Comparison of ENCODE assay signal across 24 cellular contexts in genomic region chr10:4475796-4476195, GRCh38.
"Had no signal": no experiment of that assay in that cellular context is flagged by ENCODE, and none has a peak within 500 bp of the region (broad histone marks: within the 10 kb centered on the region; RNA-seq: fewer than 3 reads in every experiment).

No MANE protein-coding gene starts in this region.

- DNase-seq: dermis blood vessel endothelial cell; effector memory CD4-positive, alpha-beta T cell; esophagus squamous epithelium; hypothalamus; immature natural killer cell; islet precursor cell; naive B cell; occipital lobe; pancreas; right lobe of liver; small intestine; stimulated activated CD4-positive, alpha-beta T cell treated with anti-CD3 and anti-CD28 coated beads, Interleukin-1b, Interleukin-23, amount 100 ng/mL, for 48 hours; stimulated activated CD4-positive, alpha-beta T cell treated with anti-CD3 and anti-CD28 coated beads, Interleukin-4, amount 100 ng/mL, for 1 hour; stimulated activated CD8-positive, alpha-beta memory T cell treated with anti-CD3 and anti-CD28 coated beads, Interleukin-4, amount 100 ng/mL, for 48 hours; stimulated activated naive CD4-positive, alpha-beta T cell; stimulated activated naive CD8-positive, alpha-beta T cell treated with anti-CD3 and anti-CD28 coated beads, Interleukin-15, amount 100 ng/mL, for 72 hours; transverse colon had no signal

- ATAC-seq: mucosa of descending colon; pancreas; right lobe of liver; stimulated activated naive CD8-positive, alpha-beta T cell treated with anti-CD3 and anti-CD28 coated beads, Interleukin-15, amount 100 ng/mL, for 72 hours had no signal

- H3K9me3 ChIP-seq: esophagus squamous epithelium, mucosa of descending colon, pancreas, right lobe of liver, suprapubic skin, transverse colon had no signal

- H3K27ac ChIP-seq: coronary artery, esophagus squamous epithelium, pancreas, right lobe of liver, suprapubic skin, transverse colon had no signal

- H3K4me3 ChIP-seq: coronary artery, esophagus squamous epithelium, lung, mucosa of descending colon, pancreas, right lobe of liver, suprapubic skin, transverse colon had no signal

- H3K36me3 ChIP-seq: esophagus squamous epithelium, pancreas, right lobe of liver, suprapubic skin, transverse colon had no signal

- H3K27me3 ChIP-seq: esophagus squamous epithelium, pancreas, right lobe of liver, suprapubic skin, transverse colon had no signal

- H3K36me3 Mint-ChIP-seq: immature natural killer cell, memory B cell, mesothelial cell of epicardium, naive B cell had no signal

- H3K4me1 Mint-ChIP-seq: memory B cell; naive B cell; stimulated activated naive CD8-positive, alpha-beta T cell treated with anti-CD3 and anti-CD28 coated beads, Interleukin-15, amount 100 ng/mL, for 72 hours had no signal

- H3K9me3 Mint-ChIP-seq: immature natural killer cell, mesothelial cell of epicardium, nephron had no signal

- H3K4me1 ChIP-seq: esophagus squamous epithelium, pancreas, right lobe of liver, suprapubic skin, transverse colon had no signal

- H3K27ac Mint-ChIP-seq: immature natural killer cell; memory B cell; mesothelial cell of epicardium; naive B cell; nephron; stimulated activated naive CD8-positive, alpha-beta T cell treated with anti-CD3 and anti-CD28 coated beads, Interleukin-15, amount 100 ng/mL, for 72 hours had no signal

- H3K4me3 Mint-ChIP-seq: immature natural killer cell; memory B cell; mesothelial cell of epicardium; naive B cell; nephron; stimulated activated naive CD8-positive, alpha-beta T cell treated with anti-CD3 and anti-CD28 coated beads, Interleukin-15, amount 100 ng/mL, for 72 hours had no signal
